In genomic region chr2:23926289-23926749, GRCh38 we compare ENCODE assay signal across 8 cellular contexts. TPM values are rescaled to one million over a fixed set of nuclear protein-coding genes. Genes with fewer than 3 reads are reported as not detected.
A peak's percentile ranks its signal among the peaks of the same experiment; 100 is the strongest.
DNase-seq lines count a peak whose midpoint lies in the region; ATAC-seq and TF ChIP-seq lines count a peak whose summit lies in the region.

No MANE protein-coding gene starts in this region.

- TF ChIP-seq CTCF in right atrium auricular region (IDR thresholded peaks at IDR 0.05) (no peak), psoas muscle (IDR thresholded peaks at IDR 0.05) (no peak)

- WGBS in psoas muscle, 3 donors = 0 to 1% (median 1%) methylated on average over 37 to 39 of the region's 39 CpGs

- H3K4me3 ChIP-seq in right atrium auricular region (peak overlapping the region; percentile 70 to 96), psoas muscle (peak overlapping the region; percentile 98)

- intact Hi-C loops in psoas muscle (cut with DNase I) = loop anchor here (2.0 to 5.0 kb wide), 3 partner anchors 14 to 156 kb away; partner anchors contain the start of genes SF3B6 (in 1 of the 2), TP53I3 (in 1 of the 2) and UBXN2A (in 1 of the 2)

- H3K27ac ChIP-seq in right atrium auricular region (peak overlapping the region; percentile 97 to 98), psoas muscle (peak overlapping the region; percentile 99)

- H3K4me1 ChIP-seq in right atrium auricular region (peaks cover 0 to 40% of the 10 kb centered on the region in 2 donors), psoas muscle (peaks cover 47% of the 10 kb centered on the region)

- peak; percentile 46 for DNase-seq in NCI-H1105 treated with DMSO at 0.1 percent for 48 hours (lab: John Stamatoyannopoulos, UW)
- no peak for DNase-seq in NCI-H1105 (lab: John Stamatoyannopoulos, UW)
- DNase-seq in NCI-H748 (lab: John Stamatoyannopoulos, UW; ENCODE audit: unreplicated experiment) = peak; percentile 66
- DNase-seq in activated naive CD4-positive, alpha-beta T cell treated with anti-CD3 and anti-CD28 coated beads, Interleukin-2, amount 50 U/mL, for 16 hours = peak; percentile 28
- DNase-seq in right atrium auricular region (ENCODE audit: low spot score) = no peak
- peak; percentile 34 to 73 for DNase-seq in psoas muscle
- DNase-seq in SW 1271 (lab: John Stamatoyannopoulos, UW) = no peak

- H3K9me3 ChIP-seq in right atrium auricular region (no peaks in the 10 kb centered on the region), psoas muscle (no peaks in the 10 kb centered on the region)

- H3K27me3 ChIP-seq in right atrium auricular region = no peaks in the 10 kb centered on the region
- H3K27me3 ChIP-seq in psoas muscle (ENCODE audit: insufficient read depth in 3 of 3, low read length in 2 of 3) = no peaks in the 10 kb centered on the region

- ATAC-seq in HG02623 (IDR thresholded peaks at IDR 0.05; ENCODE audit: unreplicated experiment) (peak; percentile 21), psoas muscle (peak; percentile 40 to 63 (median 49))

- no peaks in the 10 kb centered on the region for H3K36me3 ChIP-seq in right atrium auricular region
- peaks cover 0 to 10% of the 10 kb centered on the region in 2 donors for H3K36me3 ChIP-seq in psoas muscle (ENCODE audit: insufficient read depth in 1 of 2, low read depth in 1 of 2)

RNA-seq across cellular contexts. Expression of gene ATAD2B, which starts 0.6 kb away (rescaled TPM):
- total RNA-seq in right atrium auricular region = 1 to 10 TPM; 6.0 to 6.7 TPM
- 10 to 100 TPM in 1 of 4 donors, 1 to 10 TPM in 3; 7.7 to 12.5 (median 8.4) TPM for total RNA-seq in psoas muscle
- 1 to 10 TPM; 2.6 to 5.6 (median 3.0) TPM for polyA plus RNA-seq in psoas muscle

RNA-seq across cellular contexts. Expression of gene UBXN2A, which starts 13.9 kb away (rescaled TPM):
- 10 to 100 TPM; 14.3 to 18.7 TPM for total RNA-seq in right atrium auricular region
- total RNA-seq in psoas muscle = 10 to 100 TPM; 20.4 to 23.5 (median 20.8) TPM
- 10 to 100 TPM; 12.0 to 33.9 (median 19.0) TPM for polyA plus RNA-seq in psoas muscle

Comparison
In these comparisons a context has a peak if more than half of its experiments do, and no peak if none do; other contexts are left out.
1. DNase-seq: peak in NCI-H1105 treated with DMSO at 0.1 percent for 48 hours (single experiment), NCI-H748 (single experiment), activated naive CD4-positive, alpha-beta T cell treated with anti-CD3 and anti-CD28 coated beads, Interleukin-2, amount 50 U/mL, for 16 hours (single experiment) and psoas muscle (2 of 2); none in NCI-H1105 (single experiment), right atrium auricular region (single experiment) and SW 1271 (0 of 2).